Comparison of ENCODE assay signal across 11 cellular contexts in genomic region chr1:198639581-198640235, GRCh38. TPM values are rescaled to one million over a fixed set of nuclear protein-coding genes. Genes with fewer than 3 reads are reported as not detected.
DNase-seq lines count a peak whose midpoint lies in the region; ATAC-seq, FAIRE-seq and TF ChIP-seq lines count a peak whose summit lies in the region.
"Had no signal": no experiment of that assay in that cellular context is flagged by ENCODE, and none has a peak within 500 bp of the region (broad histone marks: within the 10 kb centered on the region; RNA-seq: fewer than 3 reads in every experiment).

No MANE protein-coding gene starts in this region.

- H3K79me2 ChIP-seq in HepG2 (ENCODE audit: insufficient read depth, low read length), result no peaks in the 10 kb centered on the region

- 68% methylated on average over 3 of the region's 3 CpGs for WGBS in liver
- 32% methylated on average over 3 of the region's 3 CpGs for WGBS in HepG2 (ENCODE audit: low lambda C conversion rate)

- H3K27me3 Mint-ChIP-seq in T-helper 2 cell treated with Interferon-gamma antibody and Interleukin-4, amounts not matched to agents 5 μg/mL and 100 μg/mL, for 36 hours (ENCODE audit: low read depth), result no peaks in the 10 kb centered on the region

- H3K9me3 ChIP-seq in liver (ENCODE audit: control insufficient read depth in 4 of 4, low read length in 3 of 4) (no peaks in the 10 kb centered on the region), HepG2 (ENCODE audit: low read length) (no peaks in the 10 kb centered on the region), kidney (ENCODE audit: control insufficient read depth in 1 of 2, low read length in 2 of 2) (no peaks in the 10 kb centered on the region), upper lobe of right lung (no peaks in the 10 kb centered on the region), WERI-Rb-1 (ENCODE audit: severe bottlenecking) (no peaks in the 10 kb centered on the region)

- TF ChIP-seq EP300 in HepG2 (IDR thresholded peaks at IDR 0.05; ENCODE audit: low read depth in 2 of 2, low read length in 2 of 2) (no peak), HepG2 (CRISPR knock-in tag; IDR thresholded peaks at IDR 0.05; ENCODE audit: borderline replicate concordance) (no peak)

- POLR2A ChIA-PET in HepG2 (lab: Yijun Ruan, JAX), result no interaction called here

- H3K9ac ChIP-seq in liver (ENCODE audit: low read depth in 1 of 2, low read length in 2 of 2) (peak overlapping the region in 1 of 2 donors; percentile 90), HepG2 (ENCODE audit: insufficient read depth, low read depth, low read length) (no peak overlapping the region), kidney (ENCODE audit: low read length in 2 of 2) (no peak overlapping the region)

- no peak for FAIRE-seq in HepG2 (lab: Jason Lieb, UNC)
- FAIRE-seq in kidney (lab: Jason Lieb, UNC), result peak; percentile 76

- peaks cover 52% of the 10 kb centered on the region for H3K36me3 Mint-ChIP-seq in T-helper 2 cell treated with Interferon-gamma antibody and Interleukin-4, amounts not matched to agents 5 μg/mL and 100 μg/mL, for 36 hours (ENCODE audit: low read depth)

- no peaks in the 10 kb centered on the region for H4K20me1 ChIP-seq in HepG2 (ENCODE audit: insufficient read depth, low read length)

- in situ Hi-C loops in HepG2 (cut with HindIII; ENCODE audit: extremely low pct_ligation_motif_present, low pct_unique_long_range_greater_than_20kb), result no loop called here

- no peak for ATAC-seq in HepG2
- ATAC-seq in upper lobe of right lung, result no peak

- H3K36me3 ChIP-seq in liver (ENCODE audit: control insufficient read depth in 4 of 4, insufficient read depth in 3 of 4, low read depth in 1 of 4, low read length in 3 of 4), result no peaks in the 10 kb centered on the region
- no peaks in the 10 kb centered on the region for H3K36me3 ChIP-seq in HepG2 (replicated peaks in 1 of 2; ENCODE audit: control insufficient read depth in 1 of 2, insufficient read depth in 2 of 2, low read length in 2 of 2)
- H3K36me3 ChIP-seq in kidney (ENCODE audit: control insufficient read depth in 1 of 2, insufficient read depth in 2 of 2, low read length in 2 of 2), result no peaks in the 10 kb centered on the region
- H3K36me3 ChIP-seq in upper lobe of right lung, result no peaks in the 10 kb centered on the region
- no peaks in the 10 kb centered on the region for H3K36me3 ChIP-seq in WERI-Rb-1

- no peak overlapping the region for H2AFZ ChIP-seq in HepG2 (ENCODE audit: low read length)

- H3K4me3 Mint-ChIP-seq in T-helper 2 cell treated with Interferon-gamma antibody and Interleukin-4, amounts not matched to agents 5 μg/mL and 100 μg/mL, for 36 hours, result peak overlapping the region; percentile 93

- H3K4me1 ChIP-seq in liver (ENCODE audit: control insufficient read depth in 4 of 4, insufficient read depth in 4 of 4, low read length in 3 of 4), result peaks cover 0 to 2% (median 0%) of the 10 kb centered on the region in 4 donors
- no peaks in the 10 kb centered on the region for H3K4me1 ChIP-seq in HepG2 (ENCODE audit: insufficient read depth, low read length)
- no peaks in the 10 kb centered on the region for H3K4me1 ChIP-seq in kidney (ENCODE audit: control insufficient read depth in 1 of 2, insufficient read depth in 1 of 2, low read depth in 1 of 2, low read length in 2 of 2)
- no peaks in the 10 kb centered on the region for H3K4me1 ChIP-seq in upper lobe of right lung

- TF ChIP-seq POLR2A in HepG2 (IDR thresholded peaks at IDR 0.05; ENCODE audit: insufficient read depth in 1 of 2, low read depth in 2 of 2, low read length in 2 of 2), result no peak

- no peak overlapping the region for H3K4me2 ChIP-seq in HepG2 (ENCODE audit: low read depth, low read length)

- H3K4me3 ChIP-seq in liver (ENCODE audit: low read depth in 1 of 3, low read length in 3 of 3), result peak overlapping the region in 2 of 3 donors; percentile 20 to 36
- H3K4me3 ChIP-seq in HepG2 (replicated peaks in 1 of 3; ENCODE audit: insufficient read depth in 1 of 3, low read depth in 2 of 3, low read length in 3 of 3), result no peak overlapping the region
- H3K4me3 ChIP-seq in kidney (ENCODE audit: low read length in 2 of 2), result no peak overlapping the region
- peak overlapping the region; percentile 47 for H3K4me3 ChIP-seq in upper lobe of right lung
- no peak overlapping the region for H3K4me3 ChIP-seq in WERI-Rb-1 (ENCODE audit: low read depth, low read length)

- intact Hi-C loops in HepG2 (cut with micrococcal nuclease; ENCODE audit: unreplicated experiment), result no loop called here
- intact Hi-C loops in kidney (cut with DNase I), result no loop called here
- intact Hi-C loops in upper lobe of right lung (cut with DNase I), result no loop called here

- TF ChIP-seq CTCF in liver (IDR thresholded peaks at IDR 0.05; ENCODE audit: low read depth, low read length, missing input control), result no peak
- TF ChIP-seq CTCF in HepG2 (CRISPR knock-in tag; IDR thresholded peaks at IDR 0.05), result no peak
- no peak for TF ChIP-seq CTCF in kidney (IDR thresholded peaks at IDR 0.05; ENCODE audit: borderline replicate concordance, extremely low read depth, insufficient read depth)
- TF ChIP-seq CTCF in upper lobe of right lung (IDR thresholded peaks at IDR 0.05), result no peak
- TF ChIP-seq CTCF in WERI-Rb-1 (IDR thresholded peaks at IDR 0.05; ENCODE audit: low read depth, low read length), result no peak

- peaks cover 50% of the 10 kb centered on the region for H3K4me1 Mint-ChIP-seq in T-helper 2 cell treated with Interferon-gamma antibody and Interleukin-4, amounts not matched to agents 5 μg/mL and 100 μg/mL, for 36 hours (ENCODE audit: low read depth)

- H3K27me3 ChIP-seq in liver (ENCODE audit: control insufficient read depth in 4 of 4, insufficient read depth in 4 of 4, low read length in 3 of 4) (no peaks in the 10 kb centered on the region), HepG2 (ENCODE audit: control insufficient read depth in 1 of 2, insufficient read depth in 2 of 2, low read length in 2 of 2) (no peaks in the 10 kb centered on the region), upper lobe of right lung (no peaks in the 10 kb centered on the region), WERI-Rb-1 (ENCODE audit: insufficient read depth, low read depth, severe bottlenecking) (no peaks in the 10 kb centered on the region)

- TF ChIP-seq RAD21 in liver (IDR thresholded peaks at IDR 0.05) (no peak), HepG2 (CRISPR knock-in tag; IDR thresholded peaks at IDR 0.05) (no peak)

- BruUV-seq in HepG2 (replicated peaks; lab: Mats Ljungman, UMichigan), result no TSS peak

- CTCF ChIA-PET in HepG2 (lab: Yijun Ruan, JAX; ENCODE audit: low intra/inter-chr PET ratio, low total read pairs), result no interaction called here

- peaks cover 5% of the 10 kb centered on the region for H3K9me3 Mint-ChIP-seq in T-helper 2 cell treated with Interferon-gamma antibody and Interleukin-4, amounts not matched to agents 5 μg/mL and 100 μg/mL, for 36 hours

- DNase-seq in HepG2 (ENCODE audit: low spot score), result no peak
- no peak for DNase-seq in T-helper 2 cell treated with Interferon-gamma antibody and Interleukin-4, amounts not matched to agents 5 μg/mL and 100 μg/mL, for 36 hours (ENCODE audit: low spot score)
- no peak for DNase-seq in kidney
- no peak for DNase-seq in upper lobe of right lung
- DNase-seq in NCI-H2081 (lab: John Stamatoyannopoulos, UW), result no peak
- DNase-seq in WERI-Rb-1, result no peak
- no peak for DNase-seq in medulla oblongata (ENCODE audit: extremely low spot score)
- DNase-seq: NCI-H1694 had no signal

- H3K27ac Mint-ChIP-seq in T-helper 2 cell treated with Interferon-gamma antibody and Interleukin-4, amounts not matched to agents 5 μg/mL and 100 μg/mL, for 36 hours, result peak overlapping the region; percentile 96

- H3K27ac ChIP-seq in liver (ENCODE audit: low read depth in 1 of 2, low read length in 2 of 2) (peak overlapping the region in 1 of 2 donors; percentile 25), HepG2 (ENCODE audit: extremely low read length, insufficient read depth, low read length) (no peak overlapping the region), kidney (ENCODE audit: low read depth in 2 of 2, low read length in 2 of 2) (no peak overlapping the region), upper lobe of right lung (peak overlapping the region; percentile 88), WERI-Rb-1 (no peak overlapping the region)
- H3K27ac ChIP-seq: C4-2B had no signal

TF ChIP-seq in liver, 16 proteins besides CTCF, POLR2A, EP300 and RAD21 (continues in another document):
- TF ChIP-seq SP1 (IDR thresholded peaks at IDR 0.05) (no peak), JUND (IDR thresholded peaks at IDR 0.05) (no peak), HNF4A (conservative IDR thresholded peaks at IDR 0.05) (no peak)

TF ChIP-seq in HepG2, 621 proteins besides CTCF, POLR2A, EP300 and RAD21 (continues in another document):
- TF ChIP-seq SMARCC2 (IDR thresholded peaks at IDR 0.05), result no peak
- no peak for TF ChIP-seq ZNF747 (CRISPR knock-in tag; IDR thresholded peaks at IDR 0.05; ENCODE audit: borderline replicate concordance)

RNA-seq across cellular contexts. Expression of gene PTPRC, which starts 0.9 kb away (rescaled TPM):
- 10 to 100 TPM; 25.2 to 34.1 TPM for total RNA-seq in liver
- 1 to 10 TPM; 5.8 to 7.3 TPM for polyA plus RNA-seq in liver
- not detected in 2 replicates for total RNA-seq in HepG2 (2016; rRNA removed; fragmentation: Illumina TruSeq; extraction: Trizol)
- not detected in 2 replicates for total RNA-seq in HepG2 (2016; cell fraction: cytosol; rRNA removed; fragmentation: Illumina TruSeq; extraction: Trizol; ENCODE audit: low read depth)
- total RNA-seq in HepG2 (2016; cell fraction: insoluble cytoplasmic fraction; rRNA removed; fragmentation: Illumina TruSeq; extraction: Trizol), result not detected in 2 replicates
- total RNA-seq in HepG2 (2016; cell fraction: membrane; rRNA removed; fragmentation: Illumina TruSeq; extraction: Trizol), result not detected in 2 replicates
- total RNA-seq in HepG2 (2016; cell fraction: nucleus; rRNA removed; fragmentation: Illumina TruSeq; extraction: Trizol), result not detected in 2 replicates
- polyA plus RNA-seq in HepG2 (2011; rRNA removed), result not detected in 2 replicates
- polyA plus RNA-seq in HepG2 (2011; cell fraction: cytosol; rRNA removed), result 0.01 TPM in 1 of 2 replicates, not detected in the other
- polyA plus RNA-seq in HepG2 (2011; cell fraction: nucleus; rRNA removed), result 0.07 TPM in 1 of 2 replicates, not detected in the other
- polyA plus RNA-seq in HepG2 (2012), result not detected in 2 replicates
- not detected in 2 replicates for polyA plus RNA-seq in HepG2 (2016; cell fraction: cytosol; fragmentation: Illumina TruSeq; extraction: Trizol; ENCODE audit: low read depth)
- not detected in 2 replicates for polyA plus RNA-seq in HepG2 (2016; cell fraction: insoluble cytoplasmic fraction; fragmentation: Illumina TruSeq; extraction: Trizol; ENCODE audit: low read depth)
- not detected in 2 replicates for polyA plus RNA-seq in HepG2 (2016; cell fraction: membrane; fragmentation: Illumina TruSeq; extraction: Trizol; ENCODE audit: low read depth)
- not detected in 2 replicates for polyA plus RNA-seq in HepG2 (2016; cell fraction: nucleus; fragmentation: Illumina TruSeq; extraction: Trizol; ENCODE audit: insufficient read depth, low read depth)
- 0.21 TPM in 1 of 2 replicates, not detected in the other for polyA minus RNA-seq in HepG2 (2011; rRNA and poly(A)+ RNA removed; ENCODE audit: low replicate concordance)
- not detected in 2 replicates for polyA minus RNA-seq in HepG2 (2011; cell fraction: cytosol; rRNA and poly(A)+ RNA removed)
- polyA minus RNA-seq in HepG2 (2011; cell fraction: nucleus; rRNA and poly(A)+ RNA removed), result not detected in 2 replicates
- 60.2 TPM for total RNA-seq in kidney
- 1.4 TPM for polyA plus RNA-seq in kidney (ENCODE audit: insufficient read depth, low read depth, low replicate concordance)
- 127 TPM for total RNA-seq in upper lobe of right lung
- total RNA-seq: glomerular endothelial cell had no signal

Comparison
In these comparisons a context has a peak if more than half of its experiments do, and no peak if none do; other contexts are left out.
1. H3K4me3 ChIP-seq: peak in liver (2 of 3) and upper lobe of right lung (single experiment); none in HepG2 (0 of 3), kidney (0 of 2) and WERI-Rb-1 (single experiment).
2. RNA of gene PTPRC, which starts 0.9 kb away (total RNA-seq): 127 TPM in upper lobe of right lung (single experiment), 60.2 TPM in kidney (single experiment) and 25.2 to 34.1 TPM in liver; not detected in HepG2; every median in the first group is over 10 times any median in the second.